1 cellular context compared by ENCODE assay signal in genomic region chr12:26629864-26630263, GRCh38.
TF ChIP-seq lines count a peak whose summit lies in the region.

No MANE protein-coding gene starts in this region.

TF ChIP-seq in GM12878, 131 proteins besides CTCF, POLR2A, EP300 and RAD21 (continued from another document):
- TF ChIP-seq IRF3 (IDR thresholded peaks at IDR 0.05) (no peak), BCLAF1 (IDR thresholded peaks at IDR 0.05) (no peak), KDM1A (IDR thresholded peaks at IDR 0.05; ENCODE audit: borderline replicate concordance) (no peak), RELA (IDR thresholded peaks at IDR 0.05; ENCODE audit: borderline replicate concordance, partially characterized antibody) (no peak)
